Comparison of ENCODE assay signal across 10 cellular contexts in genomic region chr3:109685084-109686079, GRCh38.
A peak's percentile ranks its signal among the peaks of the same experiment; 100 is the strongest.
DNase-seq lines count a peak whose midpoint lies in the region; ATAC-seq and TF ChIP-seq lines count a peak whose summit lies in the region.
"Had no signal": no experiment of that assay in that cellular context is flagged by ENCODE, and none has a peak within 500 bp of the region (broad histone marks: within the 10 kb centered on the region; RNA-seq: fewer than 3 reads in every experiment).

No MANE protein-coding gene starts in this region.

- TF ChIP-seq CTCF in astrocyte of the cerebellum (IDR thresholded peaks at IDR 0.05; ENCODE audit: low read depth, low read length, missing control alignments) (no peak), thyroid gland (IDR thresholded peaks at IDR 0.05) (no peak)

- no peaks in the 10 kb centered on the region for H3K36me3 ChIP-seq in thyroid gland

- no peaks in the 10 kb centered on the region for H3K27me3 ChIP-seq in thyroid gland

- WGBS in thyroid gland, 2 donors: 59 to 88% methylated on average over 5 of the region's 5 CpGs

- in situ Hi-C loops in astrocyte of the cerebellum (cut with HindIII; ENCODE audit: low sequenced_read_pairs): no loop called here

- no peak overlapping the region for H3K27ac ChIP-seq in thyroid gland
- H3K27ac ChIP-seq: 22Rv1 had no signal

- no peak for TF ChIP-seq POLR2A in thyroid gland (IDR thresholded peaks at IDR 0.05)

- DNase-seq in DMS 273 (lab: John Stamatoyannopoulos, UW; ENCODE audit: unreplicated experiment) (peak; percentile 40), DMS 273 treated with DMSO at 0.1 percent for 48 hours (lab: John Stamatoyannopoulos, UW) (no peak), astrocyte of the cerebellum (ENCODE audit: low read depth) (peak; percentile 99), islet precursor cell (peak; percentile 90), thyroid gland (peak; percentile 37 to 51)
- DNase-seq: NCI-H69 had no signal

- ATAC-seq in HG03175 (IDR thresholded peaks at IDR 0.05; ENCODE audit: unreplicated experiment): no peak
- ATAC-seq in GM21825 (IDR thresholded peaks at IDR 0.05; ENCODE audit: unreplicated experiment): no peak
- no peak for ATAC-seq in HG02623 (IDR thresholded peaks at IDR 0.05; ENCODE audit: unreplicated experiment)

- no peak overlapping the region for H3K4me3 ChIP-seq in astrocyte of the cerebellum (ENCODE audit: low read depth, low read length)
- no peak overlapping the region for H3K4me3 ChIP-seq in thyroid gland (replicated peaks in 1 of 3)

- no peaks in the 10 kb centered on the region for H3K4me1 ChIP-seq in thyroid gland

- H3K9me3 ChIP-seq in thyroid gland: no peaks in the 10 kb centered on the region

- intact Hi-C loops in thyroid gland (cut with DNase I): no loop called here
